Comparison of ENCODE assay signal across 18 cellular contexts in genomic region chr5:81558188-81558587, GRCh38.
"Had no signal": no experiment of that assay in that cellular context is flagged by ENCODE, and none has a peak within 500 bp of the region (broad histone marks: within the 10 kb centered on the region; RNA-seq: fewer than 3 reads in every experiment).

No MANE protein-coding gene starts in this region.

- H3K4me3 Mint-ChIP-seq: endodermal cell; naive B cell; nephron; stimulated activated memory B cell treated with anti-CD40 and anti-IgM and Interleukin-4, amounts not matched to agents 10 μg/mL and 1 μg/mL and 100 μg/mL, for 72 hours; stimulated activated naive CD8-positive, alpha-beta T cell treated with anti-CD3 and anti-CD28 coated beads, Interleukin-15, amount 100 ng/mL, for 72 hours had no signal

- H3K27ac Mint-ChIP-seq: endodermal cell; naive B cell; nephron; stimulated activated memory B cell treated with anti-CD40 and anti-IgM and Interleukin-4, amounts not matched to agents 10 μg/mL and 1 μg/mL and 100 μg/mL, for 72 hours; stimulated activated naive CD8-positive, alpha-beta T cell treated with anti-CD3 and anti-CD28 coated beads, Interleukin-15, amount 100 ng/mL, for 72 hours had no signal

- H3K9me3 Mint-ChIP-seq: endodermal cell; naive B cell; nephron; stimulated activated memory B cell treated with anti-CD40 and anti-IgM and Interleukin-4, amounts not matched to agents 10 μg/mL and 1 μg/mL and 100 μg/mL, for 72 hours; stimulated activated naive CD8-positive, alpha-beta T cell treated with anti-CD3 and anti-CD28 coated beads, Interleukin-15, amount 100 ng/mL, for 72 hours had no signal

- H3K36me3 Mint-ChIP-seq: naive B cell had no signal

- H3K27me3 Mint-ChIP-seq: naive B cell; stimulated activated memory B cell treated with anti-CD40 and anti-IgM and Interleukin-4, amounts not matched to agents 10 μg/mL and 1 μg/mL and 100 μg/mL, for 72 hours; stimulated activated naive CD8-positive, alpha-beta T cell treated with anti-CD3 and anti-CD28 coated beads, Interleukin-15, amount 100 ng/mL, for 72 hours had no signal

- DNase-seq: effector CD4-positive, alpha-beta T cell; endodermal cell; foreskin melanocyte; heart left ventricle; hippocampal formation; left colon; left ventricle myocardium superior; mesenchymal stem cell; naive B cell; psoas muscle; retina; right lobe of liver; stimulated activated CD4-positive, alpha-beta T cell treated with anti-CD3 and anti-CD28 coated beads, Interleukin-4, amount 100 ng/mL, for 24 hours; stimulated activated naive CD8-positive, alpha-beta T cell treated with anti-CD3 and anti-CD28 coated beads, Interleukin-15, amount 100 ng/mL, for 72 hours; testis; upper lobe of right lung had no signal
